ENCODE assay signal across 11 cellular contexts in the genomic region with DNA sequence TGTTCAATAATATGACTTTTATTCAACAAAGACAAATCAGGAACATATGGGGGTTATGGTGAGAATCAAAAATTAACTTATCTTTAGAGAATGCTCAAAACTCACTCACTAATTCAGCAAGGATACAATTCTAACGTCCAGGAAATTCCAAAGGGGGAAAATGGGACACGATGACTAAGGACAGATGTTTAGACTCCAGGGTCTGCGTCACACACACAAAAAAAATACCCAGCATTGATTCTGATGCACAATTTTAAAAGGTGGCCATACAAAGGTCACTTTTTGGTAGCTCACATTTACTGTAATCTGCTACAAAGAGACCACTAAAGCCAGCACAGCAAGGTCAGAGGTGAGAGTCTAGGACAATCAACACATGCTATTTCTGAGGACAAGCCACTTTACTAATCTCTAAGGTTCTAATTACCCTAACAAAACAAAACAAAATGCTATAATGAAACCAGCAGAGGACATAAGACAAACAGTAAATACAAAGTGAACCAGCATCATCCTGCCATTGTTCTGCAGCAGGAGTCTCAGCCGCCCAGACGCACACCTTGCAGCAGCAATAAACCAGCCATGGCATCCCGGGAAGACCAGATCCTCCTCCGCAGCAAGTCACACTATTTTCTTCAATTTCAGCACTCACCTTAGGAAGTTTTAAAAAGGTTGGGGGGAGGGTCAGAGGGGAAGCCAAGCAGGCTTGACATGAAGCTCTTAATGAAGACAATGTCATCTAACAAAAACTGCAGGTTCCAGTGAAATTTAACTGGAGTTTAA. TPM values are rescaled to one million over a fixed set of nuclear protein-coding genes. Genes with fewer than 3 reads are reported as not detected.
DNase-seq lines count a peak whose midpoint lies in the region; ATAC-seq, FAIRE-seq and TF ChIP-seq lines count a peak whose summit lies in the region.
"Had no signal": no experiment of that assay in that cellular context is flagged by ENCODE, and none has a peak within 500 bp of the region (broad histone marks: within the 10 kb centered on the region; RNA-seq: fewer than 3 reads in every experiment).

No MANE protein-coding gene starts in this region.

- intact Hi-C loops in left ventricle myocardium inferior (cut with micrococcal nuclease) (no loop called here), mucosa of descending colon (cut with DNase I, micrococcal nuclease) (no loop called here)

- peak; percentile 38 for DNase-seq in H4 (ENCODE audit: low spot score)
- DNase-seq in amniotic stem cell (lab: John Stamatoyannopoulos, UW) = peak; percentile 30
- no peak for DNase-seq in left ventricle myocardium inferior
- no peak for DNase-seq in foreskin keratinocyte
- no peak for DNase-seq in mucosa of descending colon
- no peak for DNase-seq in HTR-8/SVneo (ENCODE audit: insufficient read length, low spot score)
- DNase-seq in GM13976 (ENCODE audit: low spot score) = no peak
- DNase-seq: NCI-H510A, T-helper 1 cell had no signal

- in situ Hi-C loops in GM13976 (cut with MboI; ENCODE audit: low sequenced_read_pairs, unreplicated experiment) = no loop called here

- H3K9me3 ChIP-seq in left ventricle myocardium inferior (replicated peaks) (no peaks in the 10 kb centered on the region), skeletal muscle satellite cell (replicated peaks; ENCODE audit: low read length) (no peaks in the 10 kb centered on the region), mucosa of descending colon (no peaks in the 10 kb centered on the region)

- no peak for TF ChIP-seq CTCF in left ventricle myocardium inferior (IDR thresholded peaks at IDR 0.05; ENCODE audit: borderline replicate concordance)
- no peak for TF ChIP-seq CTCF in foreskin keratinocyte (conservative IDR thresholded peaks at IDR 0.05)
- TF ChIP-seq CTCF in mucosa of descending colon (IDR thresholded peaks at IDR 0.05) = no peak
- TF ChIP-seq CTCF in GM13976 (IDR thresholded peaks at IDR 0.05; ENCODE audit: borderline replicate concordance, control extremely low read depth, extremely low read depth, insufficient read depth, missing control alignments) = no peak

- H3K27ac ChIP-seq in left ventricle myocardium inferior (replicated peaks) = peak overlapping the region; percentile 13
- no peak overlapping the region for H3K27ac ChIP-seq in foreskin keratinocyte

- H3K36me3 ChIP-seq in left ventricle myocardium inferior (no peaks in the 10 kb centered on the region), skeletal muscle satellite cell (ENCODE audit: insufficient read depth, low read length) (no peaks in the 10 kb centered on the region), mucosa of descending colon (ENCODE audit: low read depth) (no peaks in the 10 kb centered on the region)

- H3K27me3 ChIP-seq in left ventricle myocardium inferior (ENCODE audit: low read depth) (no peaks in the 10 kb centered on the region), skeletal muscle satellite cell (ENCODE audit: control insufficient read depth, insufficient read depth, low read length) (no peaks in the 10 kb centered on the region), foreskin keratinocyte (no peaks in the 10 kb centered on the region)

- H3K4me1 ChIP-seq in left ventricle myocardium inferior (peaks cover 27% of the 10 kb centered on the region), skeletal muscle satellite cell (ENCODE audit: control insufficient read depth, insufficient read depth, low read length) (peaks cover 68% of the 10 kb centered on the region), foreskin keratinocyte (peaks cover 9% of the 10 kb centered on the region), mucosa of descending colon (ENCODE audit: low read depth) (peaks cover 3% of the 10 kb centered on the region)

- no peak overlapping the region for H3K4me3 ChIP-seq in left ventricle myocardium inferior
- H3K4me3 ChIP-seq in skeletal muscle satellite cell (ENCODE audit: low read length) = peak overlapping the region; percentile 52
- no peak overlapping the region for H3K4me3 ChIP-seq in mucosa of descending colon

- ATAC-seq in foreskin keratinocyte (no peak), mucosa of descending colon (no peak)

- peak overlapping the region; percentile 68 for H3K4me2 ChIP-seq in skeletal muscle satellite cell (ENCODE audit: low read length)

- no peak for FAIRE-seq in HTR-8/SVneo (lab: Jason Lieb, UNC)
- FAIRE-seq: bronchial epithelial cell had no signal

- H3K9ac ChIP-seq in skeletal muscle satellite cell (ENCODE audit: low read depth, low read length) = peak overlapping the region; percentile 36

RNA-seq across cellular contexts. Expression of gene TTC39B, which starts 57.8 kb away (rescaled TPM):
- total RNA-seq in H4 (2014; rRNA removed; shearing (Covaris generic)) = 4.5 and 7.7 TPM in 2 replicates
- total RNA-seq in left ventricle myocardium inferior = 1.6 TPM
- total RNA-seq in skeletal muscle satellite cell (2012; rRNA removed) = 6.3 TPM in 2 replicates
- 7.9 and 8.7 TPM in 2 replicates for total RNA-seq in foreskin keratinocyte
- 2.7 and 2.9 TPM in 2 replicates for polyA plus RNA-seq in foreskin keratinocyte
- 10 to 100 TPM; 36.9 to 48.0 (median 43.8) TPM for total RNA-seq in mucosa of descending colon

Comparison
In these comparisons a context has a peak if more than half of its experiments do, and no peak if none do; other contexts are left out.
1. DNase-seq: peak in H4 (single experiment) and amniotic stem cell (single experiment); none in left ventricle myocardium inferior (single experiment), foreskin keratinocyte (0 of 2), mucosa of descending colon (0 of 3), HTR-8/SVneo (single experiment) and GM13976 (single experiment).